In genomic region chr2:137173514-137173913, GRCh38 we compare ENCODE assay signal across 8 cellular contexts.
DNase-seq lines count a peak whose midpoint lies in the region; ATAC-seq and TF ChIP-seq lines count a peak whose summit lies in the region.

No MANE protein-coding gene starts in this region.

- DNase-seq in HuH-7 (ENCODE audit: low spot score) (peak; percentile 4), glomerular visceral epithelial cell (ENCODE audit: extremely low spot score) (peak; percentile 92), NCI-H128 (lab: John Stamatoyannopoulos, UW; ENCODE audit: unreplicated experiment) (no peak), hippocampal formation (lab: John Stamatoyannopoulos, UW) (no peak), NCI-H2227 treated with DMSO at 0.1 percent for 48 hours (lab: John Stamatoyannopoulos, UW) (no peak)

- peak; percentile 52 for TF ChIP-seq CTCF in GM12873 (IDR thresholded peaks at IDR 0.05; ENCODE audit: insufficient read depth, low read depth, low read length, missing control alignments)

- ATAC-seq in GM21717 (IDR thresholded peaks at IDR 0.05; ENCODE audit: unreplicated experiment) (peak; percentile 95), GM21825 (IDR thresholded peaks at IDR 0.05; ENCODE audit: unreplicated experiment) (no peak)

Comparison
In these comparisons a context has a peak if more than half of its experiments do, and no peak if none do; other contexts are left out.
1. DNase-seq: peak in HuH-7 (single experiment) and glomerular visceral epithelial cell (single experiment); none in NCI-H128 (single experiment), hippocampal formation (0 of 2) and NCI-H2227 treated with DMSO at 0.1 percent for 48 hours (single experiment).